9 cellular contexts compared by ENCODE assay signal in the genomic region with DNA sequence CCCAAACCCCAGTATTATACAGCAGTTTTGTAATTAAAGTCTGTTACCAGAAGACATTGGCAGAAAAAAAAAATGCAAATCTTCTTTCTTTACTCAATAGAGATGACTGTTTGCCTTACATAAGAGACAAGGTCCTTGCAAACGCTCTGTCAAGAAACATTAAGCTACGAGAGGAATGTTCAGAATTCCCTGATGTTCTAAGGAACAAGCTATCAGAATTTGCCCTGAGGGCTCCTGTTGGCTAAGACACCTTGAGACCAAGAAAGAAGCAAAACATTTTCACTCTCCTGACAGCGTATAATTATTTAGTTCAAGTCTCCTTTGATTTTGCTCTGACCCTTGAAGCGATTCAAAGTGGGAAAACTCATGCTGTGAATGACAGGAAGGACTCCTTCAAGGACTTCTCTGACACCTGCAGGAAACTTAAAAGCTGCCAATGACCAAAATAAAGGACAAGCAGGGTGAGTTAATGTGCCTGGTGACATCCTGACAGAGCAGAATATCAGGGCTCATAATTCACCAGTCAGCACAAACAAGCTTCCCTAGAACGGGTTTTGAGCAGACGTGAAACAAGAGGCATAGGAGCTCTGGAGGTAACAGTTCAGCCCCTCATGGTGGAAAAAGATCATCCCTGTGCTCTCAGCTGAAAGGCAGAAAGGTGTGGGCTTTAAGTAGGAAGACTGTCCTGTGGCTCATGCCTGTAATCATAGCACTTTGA. TPM values are rescaled to one million over a fixed set of nuclear protein-coding genes. Genes with fewer than 3 reads are reported as not detected.
DNase-seq lines count a peak whose midpoint lies in the region; ATAC-seq, FAIRE-seq and TF ChIP-seq lines count a peak whose summit lies in the region.
"Had no signal": no experiment of that assay in that cellular context is flagged by ENCODE, and none has a peak within 500 bp of the region (broad histone marks: within the 10 kb centered on the region; RNA-seq: fewer than 3 reads in every experiment).

No MANE protein-coding gene starts in this region.

- TSS peak; percentile 81 for BruUV-seq in GM12878 (replicated peaks; lab: Mats Ljungman, UMichigan)

- H3K27ac ChIP-seq in A549: no peak overlapping the region
- H3K27ac ChIP-seq in GM12878 (ENCODE audit: control insufficient read depth, insufficient read depth): peak overlapping the region; percentile 94

- H3K36me3 ChIP-seq in GM12878 (ENCODE audit: control insufficient read depth in 2 of 2, insufficient read depth in 2 of 2, low read length in 1 of 2) (peaks cover 2 to 16% of the 10 kb centered on the region in 2 experiments; a peak in 2 of 4 replicates), mucosa of stomach (ENCODE audit: control insufficient read depth, insufficient read depth, low read length) (no peaks in the 10 kb centered on the region)

- no peaks in the 10 kb centered on the region for H4K20me1 ChIP-seq in GM12878 (ENCODE audit: control insufficient read depth, insufficient read depth)

- no peak for ATAC-seq in A549
- no peak for ATAC-seq in GM12878
- no peak for ATAC-seq in HG03469 (IDR thresholded peaks at IDR 0.05; ENCODE audit: unreplicated experiment)
- no peak for ATAC-seq in GM19395 (IDR thresholded peaks at IDR 0.05; ENCODE audit: unreplicated experiment)
- ATAC-seq in HG03432 (IDR thresholded peaks at IDR 0.05; ENCODE audit: unreplicated experiment): no peak

- H2AFZ ChIP-seq in GM12878 (ENCODE audit: control insufficient read depth, low read depth, low read length): no peak overlapping the region

- H3K9me3 ChIP-seq in A549 (no peaks in the 10 kb centered on the region), GM12878 (replicated peaks; ENCODE audit: control insufficient read depth, insufficient read depth, low read length) (peaks cover 12% of the 10 kb centered on the region), mucosa of stomach (ENCODE audit: control insufficient read depth, low read length) (no peaks in the 10 kb centered on the region)

- no peaks in the 10 kb centered on the region for H3K9me3 Mint-ChIP-seq in HFFc6

- H3K4me1 Mint-ChIP-seq in HFFc6 (ENCODE audit: low read depth): peaks cover 54% of the 10 kb centered on the region

- peaks cover 2% of the 10 kb centered on the region for H3K27me3 Mint-ChIP-seq in HFFc6 (ENCODE audit: insufficient read depth)

- CTCF ChIA-PET in A549 (lab: Yijun Ruan, JAX): interaction anchor here (0.6 to 3.2 kb wide), 7 partner anchors 8 to 236 kb away, joined by 3 to 21 read pairs (median 3); no protein-coding TSS in a partner anchor
- CTCF ChIA-PET in GM12878 (lab: Yijun Ruan, JAX): interaction anchor here (1.1 to 11.2 kb wide), 21 partner anchors 9 to 102 kb away, joined by 3 to 129 read pairs (median 5); partner anchors contain the start of gene FAM219B

- TF ChIP-seq POLR2A in A549 (IDR thresholded peaks at IDR 0.05; ENCODE audit: low read length) (no peak), GM12878 (IDR thresholded peaks at IDR 0.05; ENCODE audit: low read depth, low read length) (no peak)

- H3K79me2 ChIP-seq in GM12878 (ENCODE audit: control insufficient read depth, insufficient read depth, low read length): peaks cover 68% of the 10 kb centered on the region

- SMC1A ChIA-PET in GM12878 (lab: Charles Lee; ENCODE audit: uncharacterized antibody, unreplicated experiment): interaction anchor here (0.8 to 6.5 kb wide), 24 partner anchors 12 to 486 kb away, joined by 3 to 120 read pairs (median 5); partner anchors contain the start of genes CLK3, FAM219B and ULK3

- H3K4me1 ChIP-seq in A549 (peaks cover 45% of the 10 kb centered on the region), GM12878 (ENCODE audit: control insufficient read depth, insufficient read depth, low read length) (peaks cover 40% of the 10 kb centered on the region), mucosa of stomach (ENCODE audit: control insufficient read depth, insufficient read depth, low read length) (peaks cover 61% of the 10 kb centered on the region)

- no peak for DNase-seq in A549 (ENCODE audit: low read depth in 1 of 2, low spot score in 1 of 2)
- DNase-seq in HFFc6: no peak
- no peak for DNase-seq in GM12878 (ENCODE audit: low read depth, low spot score)
- no peak for DNase-seq in stimulated activated CD4-positive, alpha-beta T cell treated with anti-CD3 and anti-CD28 coated beads, Interleukin-2, amount 100 ng/mL, for 48 hours

- 0 out of 3 replicates have a peak overlapping the region, but pooled peaks have one; percentile 2 for H3K4me2 ChIP-seq in A549
- H3K4me2 ChIP-seq in GM12878 (ENCODE audit: control insufficient read depth, insufficient read depth): peak overlapping the region; percentile 79

- TF ChIP-seq RAD21 in A549 (conservative IDR thresholded peaks at IDR 0.05 in 1 of 2, IDR thresholded peaks at IDR 0.05 in 1 of 2) (no peak), GM12878 (IDR thresholded peaks at IDR 0.05; ENCODE audit: insufficient read depth, low read depth, low read length) (no peak)

- no peak overlapping the region for H3K4me3 ChIP-seq in A549
- peak overlapping the region; percentile 93 for H3K4me3 ChIP-seq in GM12878
- no peak overlapping the region for H3K4me3 ChIP-seq in mucosa of stomach (ENCODE audit: low read length)

- H3K9ac ChIP-seq in GM12878 (ENCODE audit: control insufficient read depth, insufficient read depth, low read length): peak overlapping the region; percentile 70
- H3K9ac ChIP-seq in mucosa of stomach (ENCODE audit: low read length): peak overlapping the region; percentile 51

- no peak for FAIRE-seq in A549 (lab: Jason Lieb, UNC)
- peak; percentile 23 for FAIRE-seq in GM12878 (lab: Jason Lieb, UNC)
- FAIRE-seq: G401.6 had no signal

- peaks cover 20% of the 10 kb centered on the region for H3K36me3 Mint-ChIP-seq in HFFc6 (ENCODE audit: low read depth)

- H3K27me3 ChIP-seq in GM12878 (replicated peaks in 1 of 2; ENCODE audit: control insufficient read depth in 2 of 2, insufficient read depth in 2 of 2, low read length in 1 of 2): no peaks in the 10 kb centered on the region
- H3K27me3 ChIP-seq in mucosa of stomach (ENCODE audit: control insufficient read depth, insufficient read depth, low read length): no peaks in the 10 kb centered on the region

- peak overlapping the region; percentile 43; the same call in 1 of the 2 replicates for H3K4me3 Mint-ChIP-seq in HFFc6

- POLR2A ChIA-PET in A549 (lab: Yijun Ruan, JAX) (interaction anchor here (1.8 kb wide), 1 partner anchor 36 kb away, joined by 7 read pairs; the partner anchor contains the start of gene FAM219B), GM12878 (lab: Charles Lee) (interaction anchor here (0.6 to 5.2 kb wide), 24 partner anchors 12 to 252 kb away, joined by 3 to 80 read pairs (median 4); partner anchors contain the start of genes CSK, FAM219B, MPI and ULK3)

- TF ChIP-seq CTCF in A549 (IDR thresholded peaks at IDR 0.05): no peak
- TF ChIP-seq CTCF in HFFc6 (IDR thresholded peaks at IDR 0.05): no peak
- no peak for TF ChIP-seq CTCF in GM12878 (IDR thresholded peaks at IDR 0.05 in 2 of 3, conservative IDR thresholded peaks at IDR 0.05 in 1 of 3; ENCODE audit: control insufficient read depth in 2 of 3, extremely low read depth in 1 of 3, insufficient read depth in 1 of 3, low read depth in 3 of 3, low read length in 3 of 3)

- peak overlapping the region; percentile 52; the same call in 1 of the 2 replicates for H3K27ac Mint-ChIP-seq in HFFc6

- in situ Hi-C loops in GM12878 (cut with MboI): no loop called here

- 80% methylated on average over 6 of the region's 6 CpGs for WGBS in A549 (ENCODE audit: missing lambda C conversion rate)
- WGBS in GM12878 (ENCODE audit: insufficient coverage, insufficient replicate concordance, low lambda C conversion rate, missing lambda C conversion rate): 0% methylated on average over 6 of the region's 6 CpGs

- intact Hi-C loops in GM12878 (cut with micrococcal nuclease; ENCODE audit: unreplicated experiment): loop anchor here (2.0 kb wide), 2 partner anchors 14 to 28 kb away; partner anchors contain the start of gene ULK3

- RAD21 ChIA-PET in GM12878 (lab: Charles Lee; ENCODE audit: unreplicated experiment): interaction anchor here (0.9 to 4.8 kb wide), 18 partner anchors 11 to 157 kb away, joined by 3 to 57 read pairs (median 10); partner anchors contain the start of genes CSK, FAM219B, SCAMP5 and ULK3

- TF ChIP-seq EP300 in A549 (IDR thresholded peaks at IDR 0.05) (no peak), GM12878 (IDR thresholded peaks at IDR 0.05; ENCODE audit: borderline replicate concordance in 1 of 2, control insufficient read depth in 1 of 2, low read depth in 2 of 2, low read length in 2 of 2) (no peak)

RNA-seq across cellular contexts. Expression of gene SCAMP2, which starts 2.5 kb away (rescaled TPM):
- polyA plus RNA-seq in A549 (2011; rRNA removed) (128 TPM in 2 replicates), A549 (2017; fragmentation: RNase III; extraction: RNeasy Plus Mini Kit Qiagen cat#74134 plus additional on column Dnase treatment) (40.4 to 43.3 TPM (median 41.5 TPM) in 3 replicates), GM12878 (2011; rRNA removed) (30.8 and 117 TPM in 2 replicates), GM12878 (2014; fragmentation: Illumina TruSeq; extraction: Trizol) (112 and 114 TPM in 2 replicates), GM12878 (2014; fragmentation: Nextera tagmentation; extraction: Ambion mirVana) (10 to 100 TPM; 10.9 to 22.5 TPM), GM12878 (2014; rRNA removed) (98.4 and 118 TPM in 2 replicates), GM12878 (2016; fragmentation: Nextera tagmentation; extraction: Ambion mirVana) (100 to 1,000 TPM; 156 to 158 TPM)
- 66.6 and 93.6 TPM in 2 replicates for polyA plus RNA-seq in A549 (2012; cell fraction: cytosol; rRNA removed)
- 96.7 and 99.0 TPM in 2 replicates for polyA plus RNA-seq in A549 (2012; cell fraction: nucleus; rRNA removed)
- 199 and 259 TPM in 2 replicates for polyA minus RNA-seq in A549 (2011; rRNA and poly(A)+ RNA removed)
- 10 to 100 TPM; 70.1 to 86.1 (median 75.9) TPM for total RNA-seq in HFFc6 (2021; fragmentation: NEBNext Ultra II Directional; extraction: Animal tissue kit (Norgen Biotek cat#: 25700))
- total RNA-seq in GM12878 (2013; cell fraction: nucleolus; rRNA removed): 61.5 and 62.7 TPM in 2 replicates
- total RNA-seq in GM12878 (2014; rRNA removed) (51.2 and 54.8 TPM in 2 replicates), GM12878 (2014; rRNA removed; fragmentation: Illumina TruSeq; extraction: Trizol) (33.4 and 34.2 TPM in 2 replicates), GM12878 (2021) (98.5 and 101 TPM in 2 replicates)
- 45.6 TPM for polyA plus RNA-seq in GM12878 (2011; ENCODE audit: low read depth)
- polyA plus RNA-seq in GM12878 (2011; cell fraction: cytosol; rRNA removed): 93.5 and 127 TPM in 2 replicates
- polyA plus RNA-seq in GM12878 (2011; cell fraction: nucleus; rRNA removed): 94.2 and 105 TPM in 2 replicates
- 80.2 and 83.4 TPM in 2 replicates for polyA plus RNA-seq in GM12878 (2012)
- 106 and 111 TPM in 2 replicates for polyA minus RNA-seq in GM12878 (2011; rRNA and poly(A)+ RNA removed)
- polyA minus RNA-seq in GM12878 (2011; cell fraction: cytosol; rRNA and poly(A)+ RNA removed): 42.9 and 46.9 TPM in 2 replicates
- 23.8 and 33.4 TPM in 2 replicates for polyA minus RNA-seq in GM12878 (2011; cell fraction: nucleus; rRNA and poly(A)+ RNA removed)

RNA-seq across cellular contexts. Expression of gene MPI, which starts 19.2 kb away (rescaled TPM):
- 53.7 and 74.4 TPM in 2 replicates for polyA plus RNA-seq in A549 (2011; rRNA removed)
- polyA plus RNA-seq in A549 (2012; cell fraction: cytosol; rRNA removed): 42.7 and 49.7 TPM in 2 replicates
- 56.1 and 59.5 TPM in 2 replicates for polyA plus RNA-seq in A549 (2012; cell fraction: nucleus; rRNA removed)
- 32.9 to 39.9 TPM (median 39.4 TPM) in 3 replicates for polyA plus RNA-seq in A549 (2017; fragmentation: RNase III; extraction: RNeasy Plus Mini Kit Qiagen cat#74134 plus additional on column Dnase treatment)
- 79.0 and 112 TPM in 2 replicates for polyA minus RNA-seq in A549 (2011; rRNA and poly(A)+ RNA removed)
- total RNA-seq in HFFc6 (2021; fragmentation: NEBNext Ultra II Directional; extraction: Animal tissue kit (Norgen Biotek cat#: 25700)): 10 to 100 TPM; 32.3 to 43.0 (median 35.4) TPM
- total RNA-seq in GM12878 (2013; cell fraction: nucleolus; rRNA removed): 139 and 141 TPM in 2 replicates
- 48.9 and 52.6 TPM in 2 replicates for total RNA-seq in GM12878 (2014; rRNA removed)
- 35.2 and 36.2 TPM in 2 replicates for total RNA-seq in GM12878 (2014; rRNA removed; fragmentation: Illumina TruSeq; extraction: Trizol)
- 41.6 and 44.6 TPM in 2 replicates for total RNA-seq in GM12878 (2021)
- polyA plus RNA-seq in GM12878 (2011; ENCODE audit: low read depth): 63.8 TPM
- 33.5 and 68.6 TPM in 2 replicates for polyA plus RNA-seq in GM12878 (2011; rRNA removed)
- 86.2 and 120 TPM in 2 replicates for polyA plus RNA-seq in GM12878 (2011; cell fraction: cytosol; rRNA removed)
- 128 and 213 TPM in 2 replicates for polyA plus RNA-seq in GM12878 (2011; cell fraction: nucleus; rRNA removed)
- polyA plus RNA-seq in GM12878 (2012): 91.5 and 97.0 TPM in 2 replicates
- 51.8 and 93.9 TPM in 2 replicates for polyA plus RNA-seq in GM12878 (2014; fragmentation: Illumina TruSeq; extraction: Trizol)
- polyA plus RNA-seq in GM12878 (2014; fragmentation: Nextera tagmentation; extraction: Ambion mirVana): 10 to 100 TPM; 38.3 to 43.6 TPM
- 48.6 and 49.8 TPM in 2 replicates for polyA plus RNA-seq in GM12878 (2014; rRNA removed)
- 10 to 100 TPM; 35.6 to 43.1 TPM for polyA plus RNA-seq in GM12878 (2016; fragmentation: Nextera tagmentation; extraction: Ambion mirVana)
- 77.2 and 93.3 TPM in 2 replicates for polyA minus RNA-seq in GM12878 (2011; rRNA and poly(A)+ RNA removed)
- 13.1 and 20.6 TPM in 2 replicates for polyA minus RNA-seq in GM12878 (2011; cell fraction: cytosol; rRNA and poly(A)+ RNA removed)
- polyA minus RNA-seq in GM12878 (2011; cell fraction: nucleus; rRNA and poly(A)+ RNA removed): 61.1 and 79.2 TPM in 2 replicates

RNA-seq across cellular contexts. Expression of gene ULK3, which starts 27.7 kb away (rescaled TPM):
- polyA plus RNA-seq in A549 (2011; rRNA removed): 48.9 and 58.4 TPM in 2 replicates
- polyA plus RNA-seq in A549 (2012; cell fraction: cytosol; rRNA removed): 42.6 and 54.4 TPM in 2 replicates
- polyA plus RNA-seq in A549 (2012; cell fraction: nucleus; rRNA removed): 338 and 363 TPM in 2 replicates
- polyA plus RNA-seq in A549 (2017; fragmentation: RNase III; extraction: RNeasy Plus Mini Kit Qiagen cat#74134 plus additional on column Dnase treatment): 23.0 to 28.1 TPM (median 28.0 TPM) in 3 replicates
- 35.4 and 62.0 TPM in 2 replicates for polyA minus RNA-seq in A549 (2011; rRNA and poly(A)+ RNA removed)
- total RNA-seq in HFFc6 (2021; fragmentation: NEBNext Ultra II Directional; extraction: Animal tissue kit (Norgen Biotek cat#: 25700)): 10 to 100 TPM; 12.5 to 18.9 (median 16.1) TPM
- total RNA-seq in GM12878 (2013; cell fraction: nucleolus; rRNA removed): 50.6 and 54.0 TPM in 2 replicates
- total RNA-seq in GM12878 (2014; rRNA removed): 28.2 and 29.4 TPM in 2 replicates
- total RNA-seq in GM12878 (2014; rRNA removed; fragmentation: Illumina TruSeq; extraction: Trizol): 12.3 and 14.1 TPM in 2 replicates
- total RNA-seq in GM12878 (2021): 27.8 and 31.9 TPM in 2 replicates
- 10.4 TPM for polyA plus RNA-seq in GM12878 (2011; ENCODE audit: low read depth)
- 29.7 and 38.8 TPM in 2 replicates for polyA plus RNA-seq in GM12878 (2011; rRNA removed)
- 35.0 and 41.0 TPM in 2 replicates for polyA plus RNA-seq in GM12878 (2011; cell fraction: cytosol; rRNA removed)
- 214 and 258 TPM in 2 replicates for polyA plus RNA-seq in GM12878 (2011; cell fraction: nucleus; rRNA removed)
- polyA plus RNA-seq in GM12878 (2012): 15.2 and 22.4 TPM in 2 replicates
- 19.9 and 25.4 TPM in 2 replicates for polyA plus RNA-seq in GM12878 (2014; fragmentation: Illumina TruSeq; extraction: Trizol)
- polyA plus RNA-seq in GM12878 (2014; fragmentation: Nextera tagmentation; extraction: Ambion mirVana): 1 to 10 TPM in 1 of 2 experiments, under 1 TPM in 1; 0.64 to 1.4 TPM
- 35.3 and 38.9 TPM in 2 replicates for polyA plus RNA-seq in GM12878 (2014; rRNA removed)
- polyA plus RNA-seq in GM12878 (2016; fragmentation: Nextera tagmentation; extraction: Ambion mirVana): 10 to 100 TPM; 26.2 to 28.1 TPM
- 19.2 and 19.5 TPM in 2 replicates for polyA minus RNA-seq in GM12878 (2011; rRNA and poly(A)+ RNA removed)
- polyA minus RNA-seq in GM12878 (2011; cell fraction: cytosol; rRNA and poly(A)+ RNA removed): 6.1 and 9.3 TPM in 2 replicates
- 21.8 and 23.7 TPM in 2 replicates for polyA minus RNA-seq in GM12878 (2011; cell fraction: nucleus; rRNA and poly(A)+ RNA removed)

RNA-seq across cellular contexts. Expression of gene FAM219B, which starts 36.0 kb away (rescaled TPM):
- polyA plus RNA-seq in A549 (2011; rRNA removed) (46.2 and 65.3 TPM in 2 replicates), A549 (2017; fragmentation: RNase III; extraction: RNeasy Plus Mini Kit Qiagen cat#74134 plus additional on column Dnase treatment) (29.9 to 36.9 TPM (median 31.3 TPM) in 3 replicates), GM12878 (2011; rRNA removed) (32.3 and 40.9 TPM in 2 replicates), GM12878 (2014; fragmentation: Illumina TruSeq; extraction: Trizol) (30.5 and 41.6 TPM in 2 replicates), GM12878 (2014; fragmentation: Nextera tagmentation; extraction: Ambion mirVana) (1 to 10 TPM; 7.6 to 8.9 TPM), GM12878 (2014; rRNA removed) (43.2 and 46.6 TPM in 2 replicates), GM12878 (2016; fragmentation: Nextera tagmentation; extraction: Ambion mirVana) (10 to 100 TPM; 24.2 to 28.2 TPM)
- polyA plus RNA-seq in A549 (2012; cell fraction: cytosol; rRNA removed): 38.6 and 40.8 TPM in 2 replicates
- 96.5 and 128 TPM in 2 replicates for polyA plus RNA-seq in A549 (2012; cell fraction: nucleus; rRNA removed)
- polyA minus RNA-seq in A549 (2011; rRNA and poly(A)+ RNA removed): 42.7 and 47.2 TPM in 2 replicates
- 10 to 100 TPM; 40.6 to 61.4 (median 51.8) TPM for total RNA-seq in HFFc6 (2021; fragmentation: NEBNext Ultra II Directional; extraction: Animal tissue kit (Norgen Biotek cat#: 25700))
- total RNA-seq in GM12878 (2013; cell fraction: nucleolus; rRNA removed): 71.1 and 78.1 TPM in 2 replicates
- total RNA-seq in GM12878 (2014; rRNA removed) (37.1 and 39.5 TPM in 2 replicates), GM12878 (2014; rRNA removed; fragmentation: Illumina TruSeq; extraction: Trizol) (23.7 and 26.4 TPM in 2 replicates), GM12878 (2021) (41.6 and 53.2 TPM in 2 replicates)
- polyA plus RNA-seq in GM12878 (2011; ENCODE audit: low read depth): 68.3 TPM
- 39.2 and 40.6 TPM in 2 replicates for polyA plus RNA-seq in GM12878 (2011; cell fraction: cytosol; rRNA removed)
- polyA plus RNA-seq in GM12878 (2011; cell fraction: nucleus; rRNA removed): 135 and 193 TPM in 2 replicates
- 23.5 and 35.7 TPM in 2 replicates for polyA plus RNA-seq in GM12878 (2012)
- 21.2 and 29.3 TPM in 2 replicates for polyA minus RNA-seq in GM12878 (2011; rRNA and poly(A)+ RNA removed)
- polyA minus RNA-seq in GM12878 (2011; cell fraction: cytosol; rRNA and poly(A)+ RNA removed): 9.9 and 10.2 TPM in 2 replicates
- 20.4 and 25.0 TPM in 2 replicates for polyA minus RNA-seq in GM12878 (2011; cell fraction: nucleus; rRNA and poly(A)+ RNA removed)

RNA-seq across cellular contexts. Expression of gene CPLX3, which starts 44.2 kb away (rescaled TPM):
- 0.05 TPM in 1 of 2 replicates, not detected in the other for polyA plus RNA-seq in A549 (2011; rRNA removed)
- polyA plus RNA-seq in A549 (2012; cell fraction: cytosol; rRNA removed): not detected in 2 replicates
- 0.08 TPM in 1 of 2 replicates, not detected in the other for polyA plus RNA-seq in A549 (2012; cell fraction: nucleus; rRNA removed)
- polyA plus RNA-seq in A549 (2017; fragmentation: RNase III; extraction: RNeasy Plus Mini Kit Qiagen cat#74134 plus additional on column Dnase treatment): not detected in 3 replicates
- not detected in 2 replicates for polyA minus RNA-seq in A549 (2011; rRNA and poly(A)+ RNA removed)
- total RNA-seq in HFFc6 (2021; fragmentation: NEBNext Ultra II Directional; extraction: Animal tissue kit (Norgen Biotek cat#: 25700)): under 1 TPM in 1 of 6 experiments, not detected in 5; 0.09 TPM
- total RNA-seq in GM12878 (2013; cell fraction: nucleolus; rRNA removed): not detected in 2 replicates
- total RNA-seq in GM12878 (2014; rRNA removed): 0.11 TPM in 1 of 2 replicates, not detected in the other
- not detected in 2 replicates for total RNA-seq in GM12878 (2014; rRNA removed; fragmentation: Illumina TruSeq; extraction: Trizol)
- not detected in 2 replicates for total RNA-seq in GM12878 (2021)
- polyA plus RNA-seq in GM12878 (2011; ENCODE audit: low read depth): not detected
- not detected in 2 replicates for polyA plus RNA-seq in GM12878 (2011; rRNA removed)
- not detected in 2 replicates for polyA plus RNA-seq in GM12878 (2011; cell fraction: cytosol; rRNA removed)
- polyA plus RNA-seq in GM12878 (2011; cell fraction: nucleus; rRNA removed): 0.16 and 0.24 TPM in 2 replicates
- not detected in 2 replicates for polyA plus RNA-seq in GM12878 (2012)
- polyA plus RNA-seq in GM12878 (2014; fragmentation: Illumina TruSeq; extraction: Trizol): not detected in 2 replicates
- under 1 TPM in 1 of 2 experiments, not detected in 1; 0.02 TPM for polyA plus RNA-seq in GM12878 (2014; fragmentation: Nextera tagmentation; extraction: Ambion mirVana)
- polyA plus RNA-seq in GM12878 (2014; rRNA removed): 0.04 TPM in 1 of 2 replicates, not detected in the other
- not detected for polyA plus RNA-seq in GM12878 (2016; fragmentation: Nextera tagmentation; extraction: Ambion mirVana)
- polyA minus RNA-seq in GM12878 (2011; rRNA and poly(A)+ RNA removed): not detected in 2 replicates
- polyA minus RNA-seq in GM12878 (2011; cell fraction: cytosol; rRNA and poly(A)+ RNA removed): not detected in 2 replicates
- not detected in 2 replicates for polyA minus RNA-seq in GM12878 (2011; cell fraction: nucleus; rRNA and poly(A)+ RNA removed)
